Comparison of ENCODE assay signal across 10 cellular contexts in genomic region chr17:10730956-10731879, GRCh38. TPM values are rescaled to one million over a fixed set of nuclear protein-coding genes. Genes with fewer than 3 reads are reported as not detected.
DNase-seq lines count a peak whose midpoint lies in the region; FAIRE-seq and TF ChIP-seq lines count a peak whose summit lies in the region.
"Had no signal": no experiment of that assay in that cellular context is flagged by ENCODE, and none has a peak within 500 bp of the region (broad histone marks: within the 10 kb centered on the region; RNA-seq: fewer than 3 reads in every experiment).

No MANE protein-coding gene starts in this region.

- intact Hi-C loops in kidney (cut with DNase I) (no loop called here), stomach (cut with DNase I; ENCODE audit: low total_unique reads) (no loop called here)

- H3K36me3 Mint-ChIP-seq in T-helper 1 cell treated with Interleukin-12 subunit alpha and Interleukin-12 subunit beta and Interleukin-4 antibody, amounts not matched to agents 30 μg/mL and 1 μg/mL, for 36 hours (ENCODE audit: low read depth): peaks cover 1% of the 10 kb centered on the region
- H3K36me3 Mint-ChIP-seq in activated naive CD8-positive, alpha-beta T cell: no peaks in the 10 kb centered on the region

- H3K36me3 ChIP-seq in kidney (ENCODE audit: control insufficient read depth in 1 of 2, insufficient read depth in 2 of 2, low read length in 2 of 2): peaks cover under 1% of the 10 kb centered on the region in 2 donors
- H3K36me3 ChIP-seq in stomach: peaks cover 0 to 12% (median 6%) of the 10 kb centered on the region in 4 donors

- H3K9me3 ChIP-seq in kidney (ENCODE audit: control insufficient read depth in 1 of 2, low read length in 2 of 2) (no peaks in the 10 kb centered on the region), stomach (no peaks in the 10 kb centered on the region)

- TF ChIP-seq CTCF in kidney (IDR thresholded peaks at IDR 0.05; ENCODE audit: borderline replicate concordance, extremely low read depth, insufficient read depth) (no peak), stomach (IDR thresholded peaks at IDR 0.05) (no peak)

- TF ChIP-seq POLR2A in stomach (IDR thresholded peaks at IDR 0.05): no peak

- no peak for TF ChIP-seq EP300 in stomach (IDR thresholded peaks at IDR 0.05)

- H3K9me3 Mint-ChIP-seq in T-helper 1 cell treated with Interleukin-12 subunit alpha and Interleukin-12 subunit beta and Interleukin-4 antibody, amounts not matched to agents 30 μg/mL and 1 μg/mL, for 36 hours: no peaks in the 10 kb centered on the region
- no peaks in the 10 kb centered on the region for H3K9me3 Mint-ChIP-seq in activated naive CD8-positive, alpha-beta T cell (ENCODE audit: low read depth)

- WGBS in stomach, 5 donors: 35 to 53% (median 45%) methylated on average over 19 of the region's 19 CpGs

- H3K27ac Mint-ChIP-seq in T-helper 1 cell treated with Interleukin-12 subunit alpha and Interleukin-12 subunit beta and Interleukin-4 antibody, amounts not matched to agents 30 μg/mL and 1 μg/mL, for 36 hours: no peak overlapping the region
- H3K27ac Mint-ChIP-seq in activated naive CD8-positive, alpha-beta T cell: peak overlapping the region; percentile 87

- H3K27me3 ChIP-seq in stomach: peaks cover 0 to 7% (median 0%) of the 10 kb centered on the region in 3 donors

- H3K4me3 ChIP-seq in kidney (ENCODE audit: low read length in 2 of 2) (no peak overlapping the region), stomach (peak overlapping the region; percentile 61 to 78 (median 69))

- no peaks in the 10 kb centered on the region for H3K4me1 ChIP-seq in kidney (ENCODE audit: control insufficient read depth in 1 of 2, insufficient read depth in 1 of 2, low read depth in 1 of 2, low read length in 2 of 2)
- peaks cover 0 to 30% (median 14%) of the 10 kb centered on the region in 4 donors for H3K4me1 ChIP-seq in stomach

- DNase-seq in T-helper 1 cell (no peak), kidney (peak; percentile 71), stomach (peak; percentile 63), H4 (ENCODE audit: low spot score) (no peak), NCI-H345 treated with DMSO at 0.1 percent for 48 hours (lab: John Stamatoyannopoulos, UW; ENCODE audit: unreplicated experiment) (no peak)
- DNase-seq in effector CD4-positive, alpha-beta T cell: no peak
- DNase-seq: 8988T; activated CD4-positive, CD25-positive, alpha-beta regulatory T cell treated with anti-CD3 and anti-CD28 coated beads, Interleukin-2, amount 50 U/mL, for 72 hours had no signal

- H3K27ac ChIP-seq in kidney (ENCODE audit: low read depth in 2 of 2, low read length in 2 of 2): no peak overlapping the region
- peak overlapping the region; percentile 66 to 96 (median 94) for H3K27ac ChIP-seq in stomach

- peak overlapping the region; percentile 99 for H3K4me3 Mint-ChIP-seq in T-helper 1 cell treated with Interleukin-12 subunit alpha and Interleukin-12 subunit beta and Interleukin-4 antibody, amounts not matched to agents 30 μg/mL and 1 μg/mL, for 36 hours
- peak overlapping the region; percentile 86 for H3K4me3 Mint-ChIP-seq in activated naive CD8-positive, alpha-beta T cell

- no peak overlapping the region for H3K9ac ChIP-seq in kidney (ENCODE audit: low read length in 2 of 2)

- peaks cover 28% of the 10 kb centered on the region for H3K27me3 Mint-ChIP-seq in T-helper 1 cell treated with Interleukin-12 subunit alpha and Interleukin-12 subunit beta and Interleukin-4 antibody, amounts not matched to agents 30 μg/mL and 1 μg/mL, for 36 hours (ENCODE audit: low read depth)
- H3K27me3 Mint-ChIP-seq in activated naive CD8-positive, alpha-beta T cell: no peaks in the 10 kb centered on the region

- peaks cover 13% of the 10 kb centered on the region for H3K4me1 Mint-ChIP-seq in T-helper 1 cell treated with Interleukin-12 subunit alpha and Interleukin-12 subunit beta and Interleukin-4 antibody, amounts not matched to agents 30 μg/mL and 1 μg/mL, for 36 hours (ENCODE audit: low read depth)
- H3K4me1 Mint-ChIP-seq in activated naive CD8-positive, alpha-beta T cell (ENCODE audit: low read depth): peaks cover 21% of the 10 kb centered on the region

- no peak for FAIRE-seq in kidney (lab: Jason Lieb, UNC)

RNA-seq across cellular contexts. Expression of gene TMEM220, which starts 1.4 kb away (rescaled TPM):
- total RNA-seq in kidney (13.3 TPM), stomach (10 to 100 TPM in 1 of 5 donors, 1 to 10 TPM in 2, not detected in 2; 4.9 to 14.1 (median 9.4) TPM)
- polyA plus RNA-seq in kidney (ENCODE audit: insufficient read depth, low read depth, low replicate concordance) (16.4 TPM), stomach (1 to 10 TPM; 6.0 to 8.3 (median 7.9) TPM)
- not detected in 2 replicates for total RNA-seq in H4 (2014; rRNA removed; shearing (Covaris generic))

RNA-seq across cellular contexts. Expression of gene ADPRM, which starts 33.8 kb away (rescaled TPM):
- total RNA-seq in kidney (9.2 TPM), stomach (10 to 100 TPM in 1 of 5 donors, 1 to 10 TPM in 2, under 1 TPM in 1, not detected in 1; 0.87 to 16.0 (median 3.9) TPM)
- polyA plus RNA-seq in kidney (ENCODE audit: insufficient read depth, low read depth, low replicate concordance) (9.6 TPM), stomach (10 to 100 TPM; 11.0 to 24.4 (median 12.1) TPM)
- total RNA-seq in H4 (2014; rRNA removed; shearing (Covaris generic)): 8.5 and 8.8 TPM in 2 replicates

RNA-seq across cellular contexts. Expression of gene SCO1, which starts 33.9 kb away (rescaled TPM):
- 27.0 TPM for total RNA-seq in kidney
- 34.9 TPM for polyA plus RNA-seq in kidney (ENCODE audit: insufficient read depth, low read depth, low replicate concordance)
- 10 to 100 TPM in 4 of 5 donors, 1 to 10 TPM in 1; 9.4 to 61.1 (median 23.5) TPM for total RNA-seq in stomach
- polyA plus RNA-seq in stomach: 10 to 100 TPM in 2 of 3 donors, 1 to 10 TPM in 1; 8.0 to 12.9 (median 10.7) TPM
- total RNA-seq in H4 (2014; rRNA removed; shearing (Covaris generic)): 24.7 and 27.6 TPM in 2 replicates

Comparison
In these comparisons a context has a peak if more than half of its experiments do, and no peak if none do; other contexts are left out.
1. DNase-seq: peak in kidney (single experiment) and stomach (single experiment); none in T-helper 1 cell (0 of 5), H4 (single experiment), effector CD4-positive, alpha-beta T cell (single experiment) and NCI-H345 treated with DMSO at 0.1 percent for 48 hours (single experiment).
2. H3K27ac ChIP-seq: peak in stomach (5 of 5); none in kidney (0 of 2).
3. H3K4me3 ChIP-seq: peak in stomach (4 of 4); none in kidney (0 of 2).